1 cellular context compared by ENCODE assay signal in the genomic region with DNA sequence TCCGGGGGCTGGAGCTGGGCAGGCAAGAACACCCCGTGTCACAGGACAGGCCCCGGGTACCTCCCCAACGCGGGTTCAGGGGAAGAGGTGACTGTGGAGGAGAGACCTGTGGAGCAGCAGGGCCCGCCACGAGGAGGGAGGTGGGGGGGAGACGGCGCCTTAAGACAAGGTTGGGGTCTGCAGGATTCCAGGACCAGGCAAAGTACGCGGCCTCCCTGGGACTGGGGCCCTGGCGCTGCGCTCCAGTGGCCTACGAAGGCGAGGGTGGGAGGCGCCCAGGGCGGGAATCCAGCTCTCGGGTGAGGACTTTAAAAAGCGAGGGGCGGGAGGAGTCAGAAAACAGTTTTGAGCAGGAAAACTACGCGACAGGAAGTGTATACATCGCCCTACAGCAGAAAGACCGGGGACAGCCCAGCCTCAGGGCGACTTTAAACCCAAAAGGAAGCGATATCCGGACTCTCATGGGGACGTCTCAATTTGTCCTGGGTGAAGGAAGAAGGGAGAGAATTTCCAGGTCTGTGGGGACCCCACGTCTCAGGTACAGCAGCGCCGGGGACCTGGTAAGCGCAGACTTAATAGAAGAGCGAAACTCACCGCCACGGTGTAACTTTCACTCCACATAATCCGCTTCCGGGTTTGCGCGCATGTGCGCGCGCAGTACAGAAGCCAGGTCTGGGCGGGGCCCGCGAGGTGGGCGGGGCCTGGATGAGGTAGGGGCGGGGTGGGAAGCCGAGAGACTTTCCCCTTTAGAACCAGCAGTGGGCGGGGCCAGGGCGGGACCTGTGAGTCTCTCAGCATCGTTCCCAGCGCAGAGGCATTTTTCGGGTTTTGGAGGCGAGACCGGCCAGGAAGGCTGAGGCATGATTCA.
TF ChIP-seq lines count a peak whose summit lies in the region.

A gene (minus strand): TSS at position 638 of the 868 bp plus-strand sequence.

TF ChIP-seq in K562, 482 proteins besides CTCF, POLR2A, EP300 and RAD21 (continued from another document and continues in another):
- TF ChIP-seq, protein P1, sequence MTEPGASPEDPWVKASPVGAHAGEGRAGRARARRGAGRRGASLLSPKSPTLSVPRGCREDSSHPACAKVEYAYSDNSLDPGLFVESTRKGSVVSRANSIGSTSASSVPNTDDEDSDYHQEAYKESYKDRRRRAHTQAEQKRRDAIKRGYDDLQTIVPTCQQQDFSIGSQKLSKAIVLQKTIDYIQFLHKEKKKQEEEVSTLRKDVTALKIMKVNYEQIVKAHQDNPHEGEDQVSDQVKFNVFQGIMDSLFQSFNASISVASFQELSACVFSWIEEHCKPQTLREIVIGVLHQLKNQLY (CRISPR knock-in tag; conservative IDR thresholded peaks at IDR 0.05), result no peak
- TF ChIP-seq GTF2F1 (IDR thresholded peaks at IDR 0.05; ENCODE audit: low read depth, low read length) (no peak), BRD4 (IDR thresholded peaks at IDR 0.05) (0 out of 2 replicates have a peak, but pooled peaks have one; percentile 65), PML (IDR thresholded peaks at IDR 0.05; ENCODE audit: low read length) (peak; percentile 56), SUPT5H (IDR thresholded peaks at IDR 0.05) (peak; percentile 84), KDM5B (IDR thresholded peaks at IDR 0.05; ENCODE audit: insufficient replicate concordance, low read depth, low read length) (peak; percentile 37), TAF7 (tag; IDR thresholded peaks at IDR 0.05) (no peak), TRIM28 (IDR thresholded peaks at IDR 0.05) (0 out of 2 replicates have a peak, but pooled peaks have one; percentile 26), DPF2 (IDR thresholded peaks at IDR 0.05) (no peak), STAG1 (CRISPR knock-in tag; IDR thresholded peaks at IDR 0.05; ENCODE audit: borderline replicate concordance) (no peak), POLR2H (tag; IDR thresholded peaks at IDR 0.05; ENCODE audit: low read depth) (peak; percentile 83), HDAC8 (tag; IDR thresholded peaks at IDR 0.05) (no peak), PHF20 (IDR thresholded peaks at IDR 0.05; ENCODE audit: partially characterized antibody) (peak; percentile 64), MED1 (CRISPR knock-in tag; IDR thresholded peaks at IDR 0.05; ENCODE audit: borderline replicate concordance) (no peak)
- TF ChIP-seq, protein P2, sequence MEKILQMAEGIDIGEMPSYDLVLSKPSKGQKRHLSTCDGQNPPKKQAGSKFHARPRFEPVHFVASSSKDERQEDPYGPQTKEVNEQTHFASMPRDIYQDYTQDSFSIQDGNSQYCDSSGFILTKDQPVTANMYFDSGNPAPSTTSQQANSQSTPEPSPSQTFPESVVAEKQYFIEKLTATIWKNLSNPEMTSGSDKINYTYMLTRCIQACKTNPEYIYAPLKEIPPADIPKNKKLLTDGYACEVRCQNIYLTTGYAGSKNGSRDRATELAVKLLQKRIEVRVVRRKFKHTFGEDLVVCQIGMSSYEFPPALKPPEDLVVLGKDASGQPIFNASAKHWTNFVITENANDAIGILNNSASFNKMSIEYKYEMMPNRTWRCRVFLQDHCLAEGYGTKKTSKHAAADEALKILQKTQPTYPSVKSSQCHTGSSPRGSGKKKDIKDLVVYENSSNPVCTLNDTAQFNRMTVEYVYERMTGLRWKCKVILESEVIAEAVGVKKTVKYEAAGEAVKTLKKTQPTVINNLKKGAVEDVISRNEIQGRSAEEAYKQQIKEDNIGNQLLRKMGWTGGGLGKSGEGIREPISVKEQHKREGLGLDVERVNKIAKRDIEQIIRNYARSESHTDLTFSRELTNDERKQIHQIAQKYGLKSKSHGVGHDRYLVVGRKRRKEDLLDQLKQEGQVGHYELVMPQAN (IDR thresholded peaks at IDR 0.05; ENCODE audit: borderline replicate concordance), result peak; percentile 77
- TF ChIP-seq, protein P3, sequence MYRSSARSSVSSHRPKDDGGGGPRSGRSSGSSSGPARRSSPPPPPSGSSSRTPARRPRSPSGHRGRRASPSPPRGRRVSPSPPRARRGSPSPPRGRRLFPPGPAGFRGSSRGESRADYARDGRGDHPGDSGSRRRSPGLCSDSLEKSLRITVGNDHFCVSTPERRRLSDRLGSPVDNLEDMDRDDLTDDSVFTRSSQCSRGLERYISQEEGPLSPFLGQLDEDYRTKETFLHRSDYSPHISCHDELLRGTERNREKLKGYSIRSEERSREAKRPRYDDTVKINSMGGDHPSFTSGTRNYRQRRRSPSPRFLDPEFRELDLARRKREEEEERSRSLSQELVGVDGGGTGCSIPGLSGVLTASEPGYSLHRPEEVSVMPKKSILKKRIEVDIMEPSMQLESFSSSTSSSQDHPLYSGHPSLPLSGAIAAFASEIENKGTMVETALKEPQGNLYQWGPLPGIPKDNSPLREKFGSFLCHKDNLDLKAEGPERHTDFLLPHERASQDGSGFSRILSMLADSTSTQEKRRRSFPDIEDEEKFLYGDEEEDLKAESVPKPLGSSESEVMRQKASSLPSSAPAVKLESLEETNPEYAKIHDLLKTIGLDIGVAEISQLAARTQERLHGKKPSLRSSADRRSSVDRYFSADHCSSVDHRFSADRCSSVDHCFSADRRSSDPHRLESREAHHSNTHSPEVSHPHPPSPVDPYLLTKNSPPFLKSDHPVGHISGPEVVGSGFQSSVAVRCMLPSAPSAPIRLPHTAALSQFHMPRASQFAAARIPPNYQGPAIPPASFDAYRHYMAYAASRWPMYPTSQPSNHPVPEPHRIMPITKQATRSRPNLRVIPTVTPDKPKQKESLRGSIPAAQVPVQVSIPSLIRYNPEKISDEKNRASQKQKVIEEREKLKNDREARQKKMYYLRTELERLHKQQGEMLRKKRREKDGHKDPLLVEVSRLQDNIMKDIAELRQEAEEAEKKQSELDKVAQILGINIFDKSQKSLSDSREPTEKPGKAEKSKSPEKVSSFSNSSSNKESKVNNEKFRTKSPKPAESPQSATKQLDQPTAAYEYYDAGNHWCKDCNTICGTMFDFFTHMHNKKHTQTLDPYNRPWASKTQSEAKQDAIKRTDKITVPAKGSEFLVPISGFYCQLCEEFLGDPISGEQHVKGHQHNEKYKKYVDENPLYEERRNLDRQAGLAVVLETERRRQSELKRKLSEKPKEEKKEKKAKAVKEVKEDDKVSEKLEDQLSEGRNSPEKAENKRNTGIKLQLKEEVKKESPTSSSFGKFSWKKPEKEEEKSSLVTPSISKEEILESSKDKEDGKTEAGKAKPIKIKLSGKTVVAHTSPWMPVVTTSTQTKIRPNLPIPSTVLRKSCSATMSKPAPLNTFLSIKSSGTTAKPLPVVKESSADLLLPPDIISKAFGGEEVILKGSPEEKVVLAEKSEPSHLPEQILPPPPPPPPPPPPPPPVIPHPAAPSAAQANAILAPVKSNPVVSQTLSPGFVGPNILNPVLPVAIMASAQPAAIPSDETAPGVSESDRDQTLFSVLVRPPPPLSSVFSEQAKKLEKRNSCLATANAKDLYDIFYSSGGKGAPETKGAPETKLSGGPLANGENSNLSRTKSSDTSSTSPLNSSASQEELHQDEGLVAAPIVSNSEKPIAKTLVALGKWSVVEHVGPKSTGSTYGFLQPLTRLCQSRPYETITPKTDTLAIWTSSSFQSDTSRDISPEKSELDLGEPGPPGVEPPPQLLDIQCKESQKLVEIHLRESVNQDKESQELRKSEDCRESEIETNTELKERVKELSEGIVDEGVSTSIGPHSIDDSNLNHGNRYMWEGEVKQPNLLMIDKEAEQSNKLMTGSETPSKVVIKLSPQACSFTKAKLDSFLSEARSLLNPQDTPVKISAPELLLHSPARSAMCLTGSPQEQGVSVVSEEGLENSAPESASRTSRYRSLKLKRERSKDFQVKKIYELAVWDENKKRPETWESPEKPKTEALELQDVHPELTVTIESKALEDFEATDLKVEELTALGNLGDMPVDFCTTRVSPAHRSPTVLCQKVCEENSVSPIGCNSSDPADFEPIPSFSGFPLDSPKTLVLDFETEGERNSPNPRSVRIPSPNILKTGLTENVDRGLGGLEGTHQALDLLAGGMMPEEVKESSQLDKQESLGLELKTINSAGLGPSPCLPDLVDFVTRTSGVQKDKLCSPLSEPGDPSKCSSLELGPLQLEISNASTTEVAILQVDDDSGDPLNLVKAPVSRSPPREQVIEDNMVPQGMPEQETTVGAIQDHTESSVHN (IDR thresholded peaks at IDR 0.05; ENCODE audit: borderline replicate concordance in 1 of 2, low read depth in 1 of 2), result 0 out of 4 replicates have a peak, but pooled peaks of 1 of the 2 experiments have one; percentile 18
- TF ChIP-seq, protein P4, sequence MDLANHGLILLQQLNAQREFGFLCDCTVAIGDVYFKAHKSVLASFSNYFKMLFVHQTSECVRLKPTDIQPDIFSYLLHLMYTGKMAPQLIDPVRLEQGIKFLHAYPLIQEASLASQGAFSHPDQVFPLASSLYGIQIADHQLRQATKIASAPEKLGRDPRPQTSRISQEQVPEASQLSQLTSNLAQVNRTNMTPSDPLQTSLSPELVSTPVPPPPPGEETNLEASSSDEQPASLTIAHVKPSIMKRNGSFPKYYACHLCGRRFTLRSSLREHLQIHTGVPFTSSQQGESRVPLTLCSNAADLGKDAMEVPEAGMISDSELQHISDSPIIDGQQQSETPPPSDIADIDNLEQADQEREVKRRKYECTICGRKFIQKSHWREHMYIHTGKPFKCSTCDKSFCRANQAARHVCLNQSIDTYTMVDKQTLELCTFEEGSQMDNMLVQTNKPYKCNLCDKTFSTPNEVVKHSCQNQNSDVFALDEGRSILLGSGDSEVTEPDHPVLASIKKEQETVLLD (IDR thresholded peaks at IDR 0.05), result 0 out of 2 replicates have a peak, but pooled peaks have one; percentile 19
- TF ChIP-seq, protein P5, sequence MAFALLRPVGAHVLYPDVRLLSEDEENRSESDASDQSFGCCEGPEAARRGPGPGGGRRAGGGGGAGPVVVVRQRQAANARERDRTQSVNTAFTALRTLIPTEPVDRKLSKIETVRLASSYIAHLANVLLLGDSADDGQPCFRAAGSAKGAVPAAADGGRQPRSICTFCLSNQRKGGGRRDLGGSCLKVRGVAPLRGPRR (CRISPR knock-in tag; IDR thresholded peaks at IDR 0.05), result no peak
- TF ChIP-seq, protein P6, sequence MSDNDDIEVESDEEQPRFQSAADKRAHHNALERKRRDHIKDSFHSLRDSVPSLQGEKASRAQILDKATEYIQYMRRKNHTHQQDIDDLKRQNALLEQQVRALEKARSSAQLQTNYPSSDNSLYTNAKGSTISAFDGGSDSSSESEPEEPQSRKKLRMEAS (CRISPR knock-in tag; IDR thresholded peaks at IDR 0.05), result peak; percentile 34; the same call in 1 of the 2 replicates
- TF ChIP-seq, protein P7, sequence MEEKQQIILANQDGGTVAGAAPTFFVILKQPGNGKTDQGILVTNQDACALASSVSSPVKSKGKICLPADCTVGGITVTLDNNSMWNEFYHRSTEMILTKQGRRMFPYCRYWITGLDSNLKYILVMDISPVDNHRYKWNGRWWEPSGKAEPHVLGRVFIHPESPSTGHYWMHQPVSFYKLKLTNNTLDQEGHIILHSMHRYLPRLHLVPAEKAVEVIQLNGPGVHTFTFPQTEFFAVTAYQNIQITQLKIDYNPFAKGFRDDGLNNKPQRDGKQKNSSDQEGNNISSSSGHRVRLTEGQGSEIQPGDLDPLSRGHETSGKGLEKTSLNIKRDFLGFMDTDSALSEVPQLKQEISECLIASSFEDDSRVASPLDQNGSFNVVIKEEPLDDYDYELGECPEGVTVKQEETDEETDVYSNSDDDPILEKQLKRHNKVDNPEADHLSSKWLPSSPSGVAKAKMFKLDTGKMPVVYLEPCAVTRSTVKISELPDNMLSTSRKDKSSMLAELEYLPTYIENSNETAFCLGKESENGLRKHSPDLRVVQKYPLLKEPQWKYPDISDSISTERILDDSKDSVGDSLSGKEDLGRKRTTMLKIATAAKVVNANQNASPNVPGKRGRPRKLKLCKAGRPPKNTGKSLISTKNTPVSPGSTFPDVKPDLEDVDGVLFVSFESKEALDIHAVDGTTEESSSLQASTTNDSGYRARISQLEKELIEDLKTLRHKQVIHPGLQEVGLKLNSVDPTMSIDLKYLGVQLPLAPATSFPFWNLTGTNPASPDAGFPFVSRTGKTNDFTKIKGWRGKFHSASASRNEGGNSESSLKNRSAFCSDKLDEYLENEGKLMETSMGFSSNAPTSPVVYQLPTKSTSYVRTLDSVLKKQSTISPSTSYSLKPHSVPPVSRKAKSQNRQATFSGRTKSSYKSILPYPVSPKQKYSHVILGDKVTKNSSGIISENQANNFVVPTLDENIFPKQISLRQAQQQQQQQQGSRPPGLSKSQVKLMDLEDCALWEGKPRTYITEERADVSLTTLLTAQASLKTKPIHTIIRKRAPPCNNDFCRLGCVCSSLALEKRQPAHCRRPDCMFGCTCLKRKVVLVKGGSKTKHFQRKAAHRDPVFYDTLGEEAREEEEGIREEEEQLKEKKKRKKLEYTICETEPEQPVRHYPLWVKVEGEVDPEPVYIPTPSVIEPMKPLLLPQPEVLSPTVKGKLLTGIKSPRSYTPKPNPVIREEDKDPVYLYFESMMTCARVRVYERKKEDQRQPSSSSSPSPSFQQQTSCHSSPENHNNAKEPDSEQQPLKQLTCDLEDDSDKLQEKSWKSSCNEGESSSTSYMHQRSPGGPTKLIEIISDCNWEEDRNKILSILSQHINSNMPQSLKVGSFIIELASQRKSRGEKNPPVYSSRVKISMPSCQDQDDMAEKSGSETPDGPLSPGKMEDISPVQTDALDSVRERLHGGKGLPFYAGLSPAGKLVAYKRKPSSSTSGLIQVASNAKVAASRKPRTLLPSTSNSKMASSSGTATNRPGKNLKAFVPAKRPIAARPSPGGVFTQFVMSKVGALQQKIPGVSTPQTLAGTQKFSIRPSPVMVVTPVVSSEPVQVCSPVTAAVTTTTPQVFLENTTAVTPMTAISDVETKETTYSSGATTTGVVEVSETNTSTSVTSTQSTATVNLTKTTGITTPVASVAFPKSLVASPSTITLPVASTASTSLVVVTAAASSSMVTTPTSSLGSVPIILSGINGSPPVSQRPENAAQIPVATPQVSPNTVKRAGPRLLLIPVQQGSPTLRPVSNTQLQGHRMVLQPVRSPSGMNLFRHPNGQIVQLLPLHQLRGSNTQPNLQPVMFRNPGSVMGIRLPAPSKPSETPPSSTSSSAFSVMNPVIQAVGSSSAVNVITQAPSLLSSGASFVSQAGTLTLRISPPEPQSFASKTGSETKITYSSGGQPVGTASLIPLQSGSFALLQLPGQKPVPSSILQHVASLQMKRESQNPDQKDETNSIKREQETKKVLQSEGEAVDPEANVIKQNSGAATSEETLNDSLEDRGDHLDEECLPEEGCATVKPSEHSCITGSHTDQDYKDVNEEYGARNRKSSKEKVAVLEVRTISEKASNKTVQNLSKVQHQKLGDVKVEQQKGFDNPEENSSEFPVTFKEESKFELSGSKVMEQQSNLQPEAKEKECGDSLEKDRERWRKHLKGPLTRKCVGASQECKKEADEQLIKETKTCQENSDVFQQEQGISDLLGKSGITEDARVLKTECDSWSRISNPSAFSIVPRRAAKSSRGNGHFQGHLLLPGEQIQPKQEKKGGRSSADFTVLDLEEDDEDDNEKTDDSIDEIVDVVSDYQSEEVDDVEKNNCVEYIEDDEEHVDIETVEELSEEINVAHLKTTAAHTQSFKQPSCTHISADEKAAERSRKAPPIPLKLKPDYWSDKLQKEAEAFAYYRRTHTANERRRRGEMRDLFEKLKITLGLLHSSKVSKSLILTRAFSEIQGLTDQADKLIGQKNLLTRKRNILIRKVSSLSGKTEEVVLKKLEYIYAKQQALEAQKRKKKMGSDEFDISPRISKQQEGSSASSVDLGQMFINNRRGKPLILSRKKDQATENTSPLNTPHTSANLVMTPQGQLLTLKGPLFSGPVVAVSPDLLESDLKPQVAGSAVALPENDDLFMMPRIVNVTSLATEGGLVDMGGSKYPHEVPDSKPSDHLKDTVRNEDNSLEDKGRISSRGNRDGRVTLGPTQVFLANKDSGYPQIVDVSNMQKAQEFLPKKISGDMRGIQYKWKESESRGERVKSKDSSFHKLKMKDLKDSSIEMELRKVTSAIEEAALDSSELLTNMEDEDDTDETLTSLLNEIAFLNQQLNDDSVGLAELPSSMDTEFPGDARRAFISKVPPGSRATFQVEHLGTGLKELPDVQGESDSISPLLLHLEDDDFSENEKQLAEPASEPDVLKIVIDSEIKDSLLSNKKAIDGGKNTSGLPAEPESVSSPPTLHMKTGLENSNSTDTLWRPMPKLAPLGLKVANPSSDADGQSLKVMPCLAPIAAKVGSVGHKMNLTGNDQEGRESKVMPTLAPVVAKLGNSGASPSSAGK (IDR thresholded peaks at IDR 0.05), result 0 out of 2 replicates have a peak, but pooled peaks have one; percentile 63
